In the genomic region with DNA sequence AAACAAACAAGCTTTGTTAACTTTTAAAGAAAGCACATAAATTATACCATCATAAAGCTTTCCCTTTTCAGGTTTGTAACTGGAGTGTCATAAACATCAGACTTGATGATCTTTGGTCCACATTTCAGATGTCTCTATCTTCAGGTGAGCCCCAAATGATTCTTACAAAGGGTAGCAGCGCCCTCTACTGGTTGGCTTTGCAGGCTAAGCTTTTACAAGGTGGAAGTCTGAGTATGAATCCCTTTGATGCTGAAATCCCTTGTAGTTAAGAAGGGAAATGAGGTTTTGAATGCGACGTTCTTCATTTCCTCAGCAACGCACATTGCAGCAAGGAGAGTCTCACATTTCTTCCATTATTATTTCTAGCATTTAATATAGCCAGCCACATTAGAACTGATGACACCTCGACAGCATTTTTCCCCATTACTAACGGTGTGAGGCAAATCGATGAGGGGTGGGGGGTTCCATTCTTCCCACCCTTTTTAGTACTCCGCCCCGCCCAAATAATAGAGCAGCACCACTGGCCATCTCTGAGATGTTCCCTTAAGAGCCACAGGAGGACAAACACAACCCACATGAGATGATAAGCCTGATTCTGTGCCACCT, we compare ENCODE assay signal across 8 cellular contexts.
DNase-seq lines count a peak whose midpoint lies in the region; ATAC-seq and TF ChIP-seq lines count a peak whose summit lies in the region.

No MANE protein-coding gene starts in this region.

- H3K4me1 ChIP-seq in ovary (ENCODE audit: insufficient read depth), result no peaks in the 10 kb centered on the region
- no peaks in the 10 kb centered on the region for H3K4me1 ChIP-seq in upper lobe of left lung

- H3K27ac ChIP-seq in ovary (no peak overlapping the region), upper lobe of left lung (no peak overlapping the region)

- H3K36me3 ChIP-seq in ovary (no peaks in the 10 kb centered on the region), upper lobe of left lung (no peaks in the 10 kb centered on the region)

- WGBS in ovary, 3 donors, result 26 to 41% (median 37%) methylated on average over 9 of the region's 9 CpGs
- WGBS in upper lobe of left lung, 2 donors, result 35 to 36% methylated on average over 9 of the region's 9 CpGs

- H3K4me1 Mint-ChIP-seq in activated T-cell treated with anti-CD3 and anti-CD28 coated beads, Interleukin-2, amount 50 U/mL, for 24 hours (ENCODE audit: low read depth), result no peaks in the 10 kb centered on the region

- H3K9me3 ChIP-seq in ovary (no peaks in the 10 kb centered on the region), upper lobe of left lung (no peaks in the 10 kb centered on the region)

- H3K4me3 Mint-ChIP-seq in activated T-cell treated with anti-CD3 and anti-CD28 coated beads, Interleukin-2, amount 50 U/mL, for 24 hours, result no peak overlapping the region

- no peak for TF ChIP-seq POLR2A in ovary (IDR thresholded peaks at IDR 0.05)
- no peak for TF ChIP-seq POLR2A in upper lobe of left lung (IDR thresholded peaks at IDR 0.05)

- peak; percentile 86 for ATAC-seq in GM21619 (IDR thresholded peaks at IDR 0.05; ENCODE audit: unreplicated experiment)
- ATAC-seq in upper lobe of left lung (ENCODE audit: low FRiP score in 2 of 2), result peak in 1 of 2 donors; percentile 80

- peaks cover 6% of the 10 kb centered on the region for H3K9me3 Mint-ChIP-seq in activated T-cell treated with anti-CD3 and anti-CD28 coated beads, Interleukin-2, amount 50 U/mL, for 24 hours

- H3K36me3 Mint-ChIP-seq in activated T-cell treated with anti-CD3 and anti-CD28 coated beads, Interleukin-2, amount 50 U/mL, for 24 hours (ENCODE audit: low read depth), result no peaks in the 10 kb centered on the region

- no peak overlapping the region for H3K4me3 ChIP-seq in Jurkat, Clone E6-1 (ENCODE audit: low read length)
- H3K4me3 ChIP-seq in fibroblast of the aortic adventitia (ENCODE audit: low read depth, low read length), result no peak overlapping the region
- no peak overlapping the region for H3K4me3 ChIP-seq in ovary
- H3K4me3 ChIP-seq in upper lobe of left lung, result no peak overlapping the region

- no peaks in the 10 kb centered on the region for H3K27me3 ChIP-seq in ovary
- no peaks in the 10 kb centered on the region for H3K27me3 ChIP-seq in upper lobe of left lung

- peak; percentile 79 for DNase-seq in Daoy (ENCODE audit: low read depth)
- peak; percentile 94 for DNase-seq in Jurkat, Clone E6-1 (ENCODE audit: low read depth, low spot score)
- DNase-seq in OCI-M2 (lab: John Stamatoyannopoulos, UW; ENCODE audit: unreplicated experiment), result peak; percentile 53
- DNase-seq in activated T-cell treated with anti-CD3 and anti-CD28 coated beads, Interleukin-2, amount 50 U/mL, for 24 hours, result peak; percentile 69
- DNase-seq in fibroblast of the aortic adventitia (ENCODE audit: low read depth), result peak; percentile 89
- DNase-seq in ovary, result peak; percentile 23 to 68 (median 53)
- DNase-seq in upper lobe of left lung, result peak in 1 of 2 donors; percentile 61

- peaks cover 7% of the 10 kb centered on the region for H3K27me3 Mint-ChIP-seq in activated T-cell treated with anti-CD3 and anti-CD28 coated beads, Interleukin-2, amount 50 U/mL, for 24 hours

- intact Hi-C loops in ovary (cut with DNase I), result no loop called here

- TF ChIP-seq EP300 in ovary (IDR thresholded peaks at IDR 0.05) (no peak), upper lobe of left lung (IDR thresholded peaks at IDR 0.05) (no peak)

- TF ChIP-seq CTCF in fibroblast of the aortic adventitia (IDR thresholded peaks at IDR 0.05; ENCODE audit: insufficient read depth, low read length), result peak; percentile 90
- TF ChIP-seq CTCF in ovary (IDR thresholded peaks at IDR 0.05), result peak; percentile 26 to 45 (median 39)
- peak; percentile 44 to 76 (median 60) for TF ChIP-seq CTCF in upper lobe of left lung (IDR thresholded peaks at IDR 0.05)

- H3K27ac Mint-ChIP-seq in activated T-cell treated with anti-CD3 and anti-CD28 coated beads, Interleukin-2, amount 50 U/mL, for 24 hours, result no peak overlapping the region

Comparison
In these comparisons a context has a peak if more than half of its experiments do, and no peak if none do; other contexts are left out.
1. CTCF ChIP-seq: peak in every context shown above with its lines; median percentile 90 in fibroblast of the aortic adventitia; 60 in upper lobe of left lung; 39 in ovary.